In the genomic region with DNA sequence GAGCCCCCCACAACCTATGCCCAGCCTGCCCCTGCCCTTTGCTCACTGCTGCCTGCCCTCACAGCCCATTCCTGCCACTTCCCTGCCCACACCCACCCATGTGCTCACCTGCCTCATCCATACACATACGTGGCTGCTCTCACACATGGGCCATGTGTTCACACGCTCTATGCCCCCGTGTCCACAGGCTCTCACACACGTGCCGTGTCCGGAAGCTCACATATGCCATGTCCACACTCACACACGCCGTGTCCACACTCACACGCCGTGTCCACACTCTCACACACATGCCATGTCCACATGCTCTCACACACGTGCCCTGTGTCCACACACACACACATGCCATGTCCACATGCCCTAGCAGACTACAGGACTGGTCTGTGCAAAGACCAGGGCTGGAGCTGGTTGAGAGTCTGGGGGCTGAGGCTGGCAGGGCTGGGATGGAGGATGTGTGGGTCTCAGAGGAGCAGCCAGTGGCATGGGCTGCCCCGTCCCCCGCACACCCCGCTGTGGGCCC, we compare ENCODE assay signal across 1 cellular context.
A peak's percentile ranks its signal among the peaks of the same experiment; 100 is the strongest.
TF ChIP-seq lines count a peak whose summit lies in the region.

No MANE protein-coding gene starts in this region.

TF ChIP-seq in endothelial cell of umbilical vein, 7 proteins besides CTCF, POLR2A, EP300 and RAD21:
- TF ChIP-seq EZH2 (IDR thresholded peaks at IDR 0.05; ENCODE audit: borderline replicate concordance, low read depth, low read length, severe bottlenecking) (no peak), MYC (IDR thresholded peaks at IDR 0.05; ENCODE audit: low read depth, low read length) (no peak), JUN (IDR thresholded peaks at IDR 0.05; ENCODE audit: borderline replicate concordance, insufficient read depth, insufficient read length, low read depth) (no peak), GATA2 (IDR thresholded peaks at IDR 0.05; ENCODE audit: insufficient read depth, insufficient read length, low read depth, low read length) (no peak), POLR2AphosphoS5 (IDR thresholded peaks at IDR 0.05; ENCODE audit: insufficient read depth, low read depth, low read length) (no peak), MAX (IDR thresholded peaks at IDR 0.05; ENCODE audit: insufficient read depth, insufficient read length) (peak; percentile 41)
TF ChIP-seq in endothelial cell of umbilical vein: peak in this region for 1.
